Comparison of ENCODE assay signal across 1 cellular context in genomic region chr2:174248998-174249592, GRCh38.
TF ChIP-seq lines count a peak whose summit lies in the region.

No MANE protein-coding gene starts in this region.

TF ChIP-seq in HEK293, 187 proteins besides CTCF, POLR2A, EP300 and RAD21 (continued from another document):
- TF ChIP-seq ZNF148 (tag by site-specific recombination; IDR thresholded peaks at IDR 0.05; ENCODE audit: borderline replicate concordance) (no peak), SP3 (tag by site-specific recombination; IDR thresholded peaks at IDR 0.05) (no peak), ZXDB (tag by site-specific recombination; IDR thresholded peaks at IDR 0.05) (no peak; the same call in 1 of the 2 replicates), PRDM1 (tag by site-specific recombination; IDR thresholded peaks at IDR 0.05) (no peak), ZNF140 (tag by site-specific recombination; IDR thresholded peaks at IDR 0.05) (no peak), ZNF610 (tag by site-specific recombination; IDR thresholded peaks at IDR 0.05; ENCODE audit: borderline replicate concordance) (no peak), ZNF302 (tag by site-specific recombination; IDR thresholded peaks at IDR 0.05; ENCODE audit: low read depth) (no peak), ZNF692 (tag by site-specific recombination; IDR thresholded peaks at IDR 0.05) (no peak), ZNF10 (tag by site-specific recombination; IDR thresholded peaks at IDR 0.05) (no peak), ZNF274 (IDR thresholded peaks at IDR 0.05; ENCODE audit: low read length) (no peak), ZNF274 (tag by site-specific recombination; IDR thresholded peaks at IDR 0.05; ENCODE audit: borderline replicate concordance) (no peak)
